ENCODE assay signal across 8 cellular contexts in the genomic region with DNA sequence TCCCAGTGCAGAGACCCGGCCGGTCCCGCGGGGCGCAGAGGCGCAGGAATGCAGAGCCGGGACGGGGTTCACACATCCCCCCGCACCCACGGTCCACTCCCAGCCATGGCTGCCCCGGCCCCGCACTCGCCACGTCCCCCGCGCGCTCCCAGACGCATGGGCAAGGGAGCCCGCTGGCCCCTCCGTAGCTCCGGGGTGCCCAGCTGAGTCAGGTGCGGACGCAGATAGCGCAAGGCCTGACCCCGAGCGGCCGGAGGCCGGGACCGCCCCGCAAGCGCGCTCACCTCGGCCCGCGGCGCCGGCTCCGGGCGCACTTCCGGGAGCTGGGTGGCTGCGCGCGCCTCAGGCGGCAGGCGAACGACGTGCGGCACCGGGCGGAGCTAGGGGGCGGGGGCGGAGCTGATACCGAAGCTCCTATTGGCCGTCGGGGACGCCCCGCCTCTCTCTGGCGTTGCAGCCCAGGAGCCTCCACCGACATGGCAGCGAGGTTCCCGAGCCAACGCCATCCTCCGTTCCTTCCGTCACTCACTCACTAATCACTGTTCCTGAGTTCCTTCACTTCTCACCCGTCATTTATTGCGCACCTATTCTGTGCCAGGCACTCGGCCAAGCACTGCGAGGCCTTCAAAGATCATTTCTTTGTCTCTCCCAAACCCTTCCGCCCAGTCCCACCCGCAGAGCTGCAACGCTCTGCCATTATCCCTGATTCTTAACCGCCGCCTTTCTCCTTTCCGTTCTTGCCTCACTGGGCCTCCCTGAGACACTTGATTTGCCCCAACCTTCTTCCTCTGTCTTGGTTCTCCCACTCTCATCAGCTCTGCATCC. TPM values are rescaled to one million over a fixed set of nuclear protein-coding genes. Genes with fewer than 3 reads are reported as not detected.
DNase-seq lines count a peak whose midpoint lies in the region; ATAC-seq and TF ChIP-seq lines count a peak whose summit lies in the region.

A gene with protein sequence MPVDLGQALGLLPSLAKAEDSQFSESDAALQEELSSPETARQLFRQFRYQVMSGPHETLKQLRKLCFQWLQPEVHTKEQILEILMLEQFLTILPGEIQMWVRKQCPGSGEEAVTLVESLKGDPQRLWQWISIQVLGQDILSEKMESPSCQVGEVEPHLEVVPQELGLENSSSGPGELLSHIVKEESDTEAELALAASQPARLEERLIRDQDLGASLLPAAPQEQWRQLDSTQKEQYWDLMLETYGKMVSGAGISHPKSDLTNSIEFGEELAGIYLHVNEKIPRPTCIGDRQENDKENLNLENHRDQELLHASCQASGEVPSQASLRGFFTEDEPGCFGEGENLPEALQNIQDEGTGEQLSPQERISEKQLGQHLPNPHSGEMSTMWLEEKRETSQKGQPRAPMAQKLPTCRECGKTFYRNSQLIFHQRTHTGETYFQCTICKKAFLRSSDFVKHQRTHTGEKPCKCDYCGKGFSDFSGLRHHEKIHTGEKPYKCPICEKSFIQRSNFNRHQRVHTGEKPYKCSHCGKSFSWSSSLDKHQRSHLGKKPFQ (minus strand): TSS at position 329 of the 825 bp plus-strand sequence. CDS start 4,646 bp downstream, outside the sequence.

- H3K4me3 ChIP-seq in ectodermal cell (ENCODE audit: insufficient read depth, low read depth, low read length), result peak within 1 kb of the TSS; percentile 79

- POLR2A ChIA-PET in CD4-positive, alpha-beta T cell (lab: Charles Lee), result interaction anchor here (0.9 to 5.8 kb wide), 28 partner anchors 9 to 1298 kb away, joined by 3 to 389 read pairs (median 5); partner anchors contain the start of genes ELAC2 and MAP2K4
- POLR2A ChIA-PET in activated CD4-positive, alpha-beta memory T cell treated with anti-CD3 and anti-CD28 coated beads, Interleukin-2, amount 10 ng/mL, durations not matched to agents 7 days and 5 days (lab: Charles Lee), result interaction anchor here (0.6 to 5.7 kb wide), 28 partner anchors 9 to 1301 kb away, joined by 3 to 208 read pairs (median 4); partner anchors contain the start of genes ADPRM, ELAC2, MAP2K4 and SCO1

- DNase-seq in CD4-positive, alpha-beta T cell, result peak; percentile 89 to 96 (median 94)
- DNase-seq in NCI-H82 treated with DMSO at 0.1 percent for 48 hours (lab: John Stamatoyannopoulos, UW; ENCODE audit: unreplicated experiment), result peak; percentile 87
- peak; percentile 95 for DNase-seq in activated CD4-positive, alpha-beta memory T cell treated with anti-CD3 and anti-CD28 coated beads, Interleukin-2, amount 10 ng/mL, durations not matched to agents 7 days and 5 days
- peak; percentile 96 to 97 for DNase-seq in lung microvascular endothelial cell (ENCODE audit: low read depth in 2 of 2)
- peak; percentile 90 to 93 (median 92) for DNase-seq in stimulated activated CD4-positive, alpha-beta T cell treated with anti-CD3 and anti-CD28 coated beads, TNF-alpha, amount 100 ng/mL, for 4 hours (ENCODE audit: low read depth in 3 of 3)

- peak within 1 kb of the TSS; percentile 98 for H3K4me3 Mint-ChIP-seq in CD4-positive, alpha-beta T cell
- peak within 1 kb of the TSS; percentile 85 for H3K4me3 Mint-ChIP-seq in activated CD4-positive, alpha-beta memory T cell treated with anti-CD3 and anti-CD28 coated beads, Interleukin-2, amount 10 ng/mL, durations not matched to agents 7 days and 5 days

- no peaks in the 10 kb centered on the region for H3K27me3 ChIP-seq in CD4-positive, alpha-beta T cell (ENCODE audit: control insufficient read depth, insufficient read depth, low read length)
- no peaks in the 10 kb centered on the region for H3K27me3 ChIP-seq in ectodermal cell (ENCODE audit: control insufficient read depth, insufficient read depth, low read length, poor library complexity, severe bottlenecking)

- H3K27ac Mint-ChIP-seq in CD4-positive, alpha-beta T cell, result peak within 1 kb of the TSS; percentile 88
- peak within 1 kb of the TSS; percentile 86 for H3K27ac Mint-ChIP-seq in activated CD4-positive, alpha-beta memory T cell treated with anti-CD3 and anti-CD28 coated beads, Interleukin-2, amount 10 ng/mL, durations not matched to agents 7 days and 5 days

- no peaks in the 10 kb centered on the region for H3K9me3 ChIP-seq in CD4-positive, alpha-beta T cell (ENCODE audit: control insufficient read depth, low read length)
- no peaks in the 10 kb centered on the region for H3K9me3 ChIP-seq in ectodermal cell (ENCODE audit: control insufficient read depth, low read length)

- intact Hi-C loops in CD4-positive, alpha-beta T cell (cut with DNase I, micrococcal nuclease), result loop anchor here (1.0 to 5.0 kb wide), 2 partner anchors 23 to 1020 kb away; partner anchors contain the start of genes ELAC2 (in 1 of the 2) and MAP2K4 (in 1 of the 2)

- CTCF ChIA-PET in CD4-positive, alpha-beta T cell (lab: Charles Lee), result interaction anchor here (3.2 kb wide), 1 partner anchor 24 kb away, joined by 21 read pairs; the partner anchor contains the start of gene MAP2K4
- CTCF ChIA-PET in activated CD4-positive, alpha-beta memory T cell treated with anti-CD3 and anti-CD28 coated beads, Interleukin-2, amount 10 ng/mL, durations not matched to agents 7 days and 5 days (lab: Charles Lee), result interaction anchor here (0.6 to 3.6 kb wide), 8 partner anchors 9 to 1021 kb away, joined by 3 to 32 read pairs (median 3); partner anchors contain the start of genes ELAC2 and MAP2K4

- TF ChIP-seq CTCF in CD4-positive, alpha-beta T cell (IDR thresholded peaks at IDR 0.05), result no peak

- no peaks in the 10 kb centered on the region for H3K9me3 Mint-ChIP-seq in CD4-positive, alpha-beta T cell
- H3K9me3 Mint-ChIP-seq in activated CD4-positive, alpha-beta memory T cell treated with anti-CD3 and anti-CD28 coated beads, Interleukin-2, amount 10 ng/mL, durations not matched to agents 7 days and 5 days, result no peaks in the 10 kb centered on the region

- peaks cover 32% of the 10 kb centered on the region for H3K4me1 Mint-ChIP-seq in CD4-positive, alpha-beta T cell (ENCODE audit: low read depth)
- peaks cover 18% of the 10 kb centered on the region for H3K4me1 Mint-ChIP-seq in activated CD4-positive, alpha-beta memory T cell treated with anti-CD3 and anti-CD28 coated beads, Interleukin-2, amount 10 ng/mL, durations not matched to agents 7 days and 5 days

- WGBS in ectodermal cell, 2 experiments, result 1% methylated on average over 74 of the region's 74 CpGs

- H3K4me1 ChIP-seq in ectodermal cell (ENCODE audit: control insufficient read depth, insufficient read depth, low read length), result no peaks in the 10 kb centered on the region

- H3K36me3 ChIP-seq in ectodermal cell (ENCODE audit: control insufficient read depth, insufficient read depth, low read length), result no peaks in the 10 kb centered on the region

- peak within 1 kb of the TSS; percentile 78 for H3K27ac ChIP-seq in CD4-positive, alpha-beta T cell (ENCODE audit: low read depth, low read length)
- H3K27ac ChIP-seq in ectodermal cell (ENCODE audit: insufficient read depth, low read depth, low read length, poor library complexity, severe bottlenecking), result peak within 1 kb of the TSS; percentile 89

- H3K27me3 Mint-ChIP-seq in CD4-positive, alpha-beta T cell, result no peaks in the 10 kb centered on the region
- H3K27me3 Mint-ChIP-seq in activated CD4-positive, alpha-beta memory T cell treated with anti-CD3 and anti-CD28 coated beads, Interleukin-2, amount 10 ng/mL, durations not matched to agents 7 days and 5 days, result no peaks in the 10 kb centered on the region

- ATAC-seq in CD4-positive, alpha-beta T cell (ENCODE audit: poor library complexity), result peak; percentile 98
- ATAC-seq in GM19438 (IDR thresholded peaks at IDR 0.05; ENCODE audit: low read depth, unreplicated experiment), result peak; percentile 95
- ATAC-seq in HG03571 (IDR thresholded peaks at IDR 0.05; ENCODE audit: unreplicated experiment), result peak; percentile 96

- H3K36me3 Mint-ChIP-seq in CD4-positive, alpha-beta T cell (ENCODE audit: low read depth), result peaks cover 28% of the 10 kb centered on the region
- peaks cover 5% of the 10 kb centered on the region for H3K36me3 Mint-ChIP-seq in activated CD4-positive, alpha-beta memory T cell treated with anti-CD3 and anti-CD28 coated beads, Interleukin-2, amount 10 ng/mL, durations not matched to agents 7 days and 5 days (ENCODE audit: low read depth)

RNA-seq across cellular contexts. Expression of the gene that starts here (rescaled TPM):
- 10 to 100 TPM; 11.4 to 11.5 TPM for total RNA-seq in CD4-positive, alpha-beta T cell
- total RNA-seq in activated CD4-positive, alpha-beta memory T cell treated with anti-CD3 and anti-CD28 coated beads, Interleukin-2, amount 10 ng/mL, durations not matched to agents 7 days and 5 days, result 10 to 100 TPM in 1 of 2 experiments, 1 to 10 TPM in 1; 9.7 to 12.6 TPM
- polyA plus RNA-seq in ectodermal cell (2013, experiment 1 of 4), result 10.1 TPM
- polyA plus RNA-seq in ectodermal cell (2013, experiment 2 of 4), result 10.7 TPM
- polyA plus RNA-seq in ectodermal cell (2013, experiment 3 of 4), result 8.9 TPM
- polyA plus RNA-seq in ectodermal cell (2013, experiment 4 of 4), result 10.1 TPM
- total RNA-seq in lung microvascular endothelial cell, result 5.7 and 8.5 TPM in 2 replicates

Comparison
In these comparisons a context has a peak if more than half of its experiments do, and no peak if none do; other contexts are left out.
1. Peak in every context shown above with its lines: DNase-seq, ATAC-seq, H3K4me3 ChIP-seq and H3K27ac ChIP-seq.